10 cellular contexts compared by ENCODE assay signal in the genomic region with DNA sequence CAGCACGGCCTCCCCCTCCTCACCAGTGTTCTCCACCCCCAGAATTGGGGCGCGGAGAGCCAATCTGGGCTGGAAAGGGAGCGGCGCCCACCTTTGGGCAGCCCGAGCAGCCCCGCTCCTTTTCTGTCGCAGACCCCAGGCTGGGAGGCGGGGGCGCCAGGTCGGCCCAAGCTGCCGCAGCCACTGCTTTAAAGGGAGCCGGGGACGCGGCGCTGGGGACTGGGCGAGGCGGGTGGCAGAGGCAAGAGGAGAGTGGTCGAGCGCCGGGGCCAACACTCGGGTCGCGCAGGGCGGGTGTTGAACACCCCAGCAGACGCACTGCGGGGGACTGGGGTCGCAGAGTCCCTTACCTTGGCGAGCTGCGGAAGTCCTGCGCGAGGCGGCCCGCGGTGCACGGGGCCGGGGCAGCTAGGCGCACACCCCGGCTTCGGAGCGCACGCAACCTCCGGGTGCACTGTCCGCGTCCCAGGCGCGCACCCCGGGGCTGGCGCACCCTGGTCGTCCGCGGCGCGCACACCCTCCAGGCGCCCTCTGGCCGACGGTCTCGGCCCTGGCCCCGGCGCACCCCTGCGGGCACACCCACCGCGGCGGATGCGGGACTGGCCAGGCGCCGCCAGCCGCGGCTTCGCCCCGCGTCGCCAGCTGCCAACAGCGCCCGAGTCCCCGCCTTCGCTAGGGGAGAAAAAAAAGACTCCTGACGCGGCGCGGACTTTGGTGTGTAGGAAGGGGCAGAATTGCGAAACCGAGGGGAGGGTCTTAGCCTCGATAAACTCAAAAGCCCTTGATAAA. TPM values are rescaled to one million over a fixed set of nuclear protein-coding genes. Genes with fewer than 3 reads are reported as not detected.
A peak's percentile ranks its signal among the peaks of the same experiment; 100 is the strongest.
DNase-seq lines count a peak whose midpoint lies in the region; TF ChIP-seq lines count a peak whose summit lies in the region.
"Had no signal": no experiment of that assay in that cellular context is flagged by ENCODE, and none has a peak within 500 bp of the region (broad histone marks: within the 10 kb centered on the region; RNA-seq: fewer than 3 reads in every experiment).

Gene KANK4 (minus strand): TSS at position 679 of the 789 bp plus-strand sequence. CDS start 37,870 bp downstream, outside the sequence.

- peaks cover 57% of the 10 kb centered on the region for H3K27me3 Mint-ChIP-seq in neural crest cell (ENCODE audit: low read depth)

- H3K27me3 ChIP-seq in BE2C (peaks cover 4% of the 10 kb centered on the region), esophagus squamous epithelium (peaks cover 5 to 70% (median 14%) of the 10 kb centered on the region in 4 donors)

- H3K4me1 Mint-ChIP-seq in neural crest cell, result peaks cover 18% of the 10 kb centered on the region

- peak within 1 kb of the TSS; percentile 84 for H3K4me3 Mint-ChIP-seq in neural crest cell

- H3K4me3 ChIP-seq in BE2C (ENCODE audit: low read depth, low read length), result peak within 1 kb of the TSS; percentile 36
- H3K4me3 ChIP-seq in esophagus squamous epithelium, result peak within 1 kb of the TSS; percentile 17 to 57 (median 31)

- no peaks in the 10 kb centered on the region for H3K36me3 Mint-ChIP-seq in neural crest cell (ENCODE audit: low read depth)
- H3K36me3 Mint-ChIP-seq: T-cell had no signal

- H3K4me1 ChIP-seq in BE2C, result no peaks in the 10 kb centered on the region
- H3K4me1 ChIP-seq in esophagus squamous epithelium, result peaks cover 0 to 18% (median 10%) of the 10 kb centered on the region in 3 donors

- no peak within 1 kb of the TSS for H3K27ac Mint-ChIP-seq in neural crest cell (ENCODE audit: unreplicated experiment)

- 0 to 8% methylated on average over 11 to 15 of the region's 84 CpGs for WGBS in esophagus squamous epithelium, 2 donors

- H3K27ac ChIP-seq in esophagus squamous epithelium, result no peak within 1 kb of the TSS
- H3K27ac ChIP-seq: neutrophil had no signal

- TF ChIP-seq POLR2A in esophagus squamous epithelium (IDR thresholded peaks at IDR 0.05), result no peak

- no peaks in the 10 kb centered on the region for H3K36me3 ChIP-seq in BE2C
- no peaks in the 10 kb centered on the region for H3K36me3 ChIP-seq in esophagus squamous epithelium
- H3K36me3 ChIP-seq: neutrophil had no signal

- intact Hi-C loops in esophagus squamous epithelium (cut with DNase I), result no loop called here

- TF ChIP-seq CTCF in BE2C (IDR thresholded peaks at IDR 0.05; ENCODE audit: low read depth, low read length) (no peak), esophagus squamous epithelium (IDR thresholded peaks at IDR 0.05) (no peak), neural crest cell (conservative IDR thresholded peaks at IDR 0.05) (no peak)

- H3K9me3 Mint-ChIP-seq in neural crest cell, result no peaks in the 10 kb centered on the region
- H3K9me3 Mint-ChIP-seq: T-cell had no signal

- H3K9me3 ChIP-seq in BE2C (no peaks in the 10 kb centered on the region), esophagus squamous epithelium (no peaks in the 10 kb centered on the region)
- H3K9me3 ChIP-seq: neutrophil had no signal

- DNase-seq in BE2C (peak; percentile 29), NCI-H1930 (lab: John Stamatoyannopoulos, UW) (peak; percentile 3 to 10), esophagus squamous epithelium (lab: John Stamatoyannopoulos, UW) (no peak), neural crest cell (ENCODE audit: low read depth, low spot score) (peak; percentile 30), HT-29 (ENCODE audit: low spot score) (no peak), NCI-H446 (lab: John Stamatoyannopoulos, UW) (no peak)
- no peak for DNase-seq in NK-92 treated with Interleukin-12 subunit alpha and Interleukin-12 subunit beta, amount 100 ng/mL, for 24 hours (lab: John Stamatoyannopoulos, UW)
- no peak for DNase-seq in stimulated activated naive CD4-positive, alpha-beta T cell treated with Interleukin-2 at 50 U/mL for 16 hours (lab: John Stamatoyannopoulos, UW)
- DNase-seq: T-cell had no signal

RNA-seq across cellular contexts. Expression of gene KANK4, which starts in this region (rescaled TPM):
- polyA plus RNA-seq in BE2C (2012; ENCODE audit: insufficient read depth, insufficient read length, low read depth), result 0.14 TPM
- total RNA-seq in esophagus squamous epithelium (under 1 TPM in 1 of 4 donors, not detected in 3; 0.19 TPM), neural crest cell (5.4 and 6.5 TPM in 2 replicates)
- not detected in 2 replicates for total RNA-seq in HT-29 (2014; rRNA removed; shearing (Covaris generic))
- total RNA-seq: T-cell had no signal

Comparison
In these comparisons a context has a peak if more than half of its experiments do, and no peak if none do; other contexts are left out.
1. DNase-seq: peak in BE2C (single experiment), NCI-H1930 (2 of 2) and neural crest cell (single experiment); none in esophagus squamous epithelium (single experiment), HT-29 (single experiment), NK-92 treated with Interleukin-12 subunit alpha and Interleukin-12 subunit beta, amount 100 ng/mL, for 24 hours (single experiment), NCI-H446 (0 of 2) and stimulated activated naive CD4-positive, alpha-beta T cell treated with Interleukin-2 at 50 U/mL for 16 hours (single experiment).